Comparison of ENCODE assay signal across 10 cellular contexts in the genomic region with DNA sequence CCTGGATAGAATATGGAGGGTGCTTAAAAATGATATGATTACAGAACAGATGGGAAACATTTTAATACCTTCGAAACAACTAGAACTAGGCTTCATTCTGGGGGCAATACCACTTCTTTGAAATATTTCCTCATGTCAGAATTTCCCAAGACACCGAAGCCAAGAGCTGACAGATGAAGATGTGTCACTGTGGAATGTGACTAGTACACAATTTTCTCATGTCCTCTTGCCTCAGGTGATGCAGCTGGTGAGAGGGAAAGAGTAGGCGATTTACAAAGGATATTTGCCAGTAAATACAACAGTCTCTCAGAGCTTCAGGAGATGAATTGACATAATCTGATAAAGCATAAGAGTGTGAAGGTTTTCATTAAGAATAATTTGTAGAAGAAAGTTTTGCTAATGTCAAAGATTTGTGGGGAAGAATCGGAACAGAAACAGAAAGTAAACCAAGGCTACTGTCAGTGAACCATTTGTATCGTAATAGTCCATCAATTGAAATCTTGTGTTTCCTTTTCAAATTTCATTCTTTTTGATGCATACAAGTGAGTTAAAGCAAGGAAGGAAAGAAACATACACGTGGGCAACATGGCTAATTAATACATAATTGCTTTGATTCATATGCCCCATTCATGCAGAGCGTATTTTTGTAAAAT.
DNase-seq lines count a peak whose midpoint lies in the region; ATAC-seq and TF ChIP-seq lines count a peak whose summit lies in the region.
"Had no signal": no experiment of that assay in that cellular context is flagged by ENCODE, and none has a peak within 500 bp of the region (broad histone marks: within the 10 kb centered on the region; RNA-seq: fewer than 3 reads in every experiment).

No MANE protein-coding gene starts in this region.

- H3K14ac ChIP-seq in neuronal stem cell (ENCODE audit: low read length) = no peak overlapping the region

- H3K4me3 ChIP-seq in heart left ventricle = peak overlapping the region in 8 of 12 donors; percentile 16 to 53 (median 33)
- peak overlapping the region; percentile 7 to 29 for H3K4me3 ChIP-seq in uterus
- no peak overlapping the region for H3K4me3 ChIP-seq in neuronal stem cell (ENCODE audit: low read length in 2 of 2)

- no peaks in the 10 kb centered on the region for H3K36me3 ChIP-seq in heart left ventricle
- H3K36me3 ChIP-seq in uterus = no peaks in the 10 kb centered on the region
- no peaks in the 10 kb centered on the region for H3K36me3 ChIP-seq in neuronal stem cell (replicated peaks in 1 of 2; ENCODE audit: control insufficient read depth in 2 of 2, insufficient read depth in 2 of 2, low read length in 2 of 2)
- H3K36me3 ChIP-seq: pancreas had no signal

- H4K91ac ChIP-seq in neuronal stem cell (ENCODE audit: low read depth, low read length, poor library complexity) = no peak overlapping the region

- H3K27me3 ChIP-seq in heart left ventricle (no peaks in the 10 kb centered on the region), uterus (no peaks in the 10 kb centered on the region), neuronal stem cell (ENCODE audit: control insufficient read depth in 3 of 3, insufficient read depth in 3 of 3, low read depth in 1 of 3, low read length in 3 of 3) (no peaks in the 10 kb centered on the region)
- H3K27me3 ChIP-seq: pancreas had no signal

- peak overlapping the region in 8 of 12 donors; percentile 19 to 70 (median 58) for H3K27ac ChIP-seq in heart left ventricle
- H3K27ac ChIP-seq in uterus = peak overlapping the region; percentile 45 to 59
- H3K27ac ChIP-seq in neuronal stem cell (replicated peaks; ENCODE audit: low read length) = no peak overlapping the region
- H3K27ac ChIP-seq: pancreas had no signal

- no peaks in the 10 kb centered on the region for H3K79me1 ChIP-seq in neuronal stem cell (ENCODE audit: low read depth, low read length)

- ATAC-seq in heart left ventricle (peak in 2 of 4 donors; percentile 20 to 49), left ventricle myocardium superior (no peak)
- ATAC-seq: pancreas had no signal

- intact Hi-C loops in heart left ventricle (cut with DNase I) = no loop called here
- intact Hi-C loops in left ventricle myocardium superior (cut with micrococcal nuclease) = no loop called here
- intact Hi-C loops in uterus (cut with DNase I; ENCODE audit: low total_unique reads) = no loop called here

- no peak overlapping the region for H2BK120ac ChIP-seq in neuronal stem cell (ENCODE audit: low read depth, low read length)

- H2AK5ac ChIP-seq in neuronal stem cell (ENCODE audit: low read depth, low read length) = no peak overlapping the region

- DNase-seq in heart left ventricle (no peak), left ventricle myocardium superior (no peak), dermis blood vessel endothelial cell (peak; percentile 51), medulla oblongata (ENCODE audit: extremely low spot score) (peak; percentile 13), uterus (no peak), neuronal stem cell (ENCODE audit: low spot score) (no peak), germinal center (ENCODE audit: low spot score) (no peak)
- no peak for DNase-seq in activated CD4-positive, alpha-beta T cell treated with anti-CD3 and anti-CD28 coated beads for 4 hours
- DNase-seq: activated CD4-positive, alpha-beta T cell treated with anti-CD3 and anti-CD28 coated beads, Interleukin-2, amount 10 ng/mL, durations not matched to agents 24 days and 14 days; pancreas had no signal

- H4K8ac ChIP-seq in neuronal stem cell (ENCODE audit: low read depth, low read length) = no peak overlapping the region

- no peak overlapping the region for H3K23ac ChIP-seq in neuronal stem cell (ENCODE audit: low read depth, low read length, poor library complexity)

- no peak for TF ChIP-seq POLR2A in heart left ventricle (IDR thresholded peaks at IDR 0.05)
- TF ChIP-seq POLR2A in uterus (IDR thresholded peaks at IDR 0.05) = no peak

- H3K4me1 ChIP-seq in heart left ventricle = peaks cover 0 to 7% (median 0%) of the 10 kb centered on the region in 12 donors
- no peaks in the 10 kb centered on the region for H3K4me1 ChIP-seq in uterus
- no peaks in the 10 kb centered on the region for H3K4me1 ChIP-seq in neuronal stem cell (ENCODE audit: control insufficient read depth in 2 of 2, insufficient read depth in 1 of 2, low read depth in 1 of 2, low read length in 2 of 2)
- H3K4me1 ChIP-seq: pancreas had no signal

- WGBS in heart left ventricle, 4 donors = 57 to 63% (median 62%) methylated on average over 7 of the region's 7 CpGs
- no CpG with 5 or more reads among the region's 7 CpGs for WGBS in neuronal stem cell (ENCODE audit: extremely low coverage in 2 of 2, insufficient read length in 2 of 2, insufficient replicate concordance in 1 of 2), 2 donors

- H3K4ac ChIP-seq in neuronal stem cell (ENCODE audit: low read length) = no peak overlapping the region

- no peak overlapping the region for H3K18ac ChIP-seq in neuronal stem cell (ENCODE audit: low read length)

- no peak overlapping the region for H2BK12ac ChIP-seq in neuronal stem cell (ENCODE audit: low read length)

- H3K9ac ChIP-seq in neuronal stem cell (ENCODE audit: low read depth, low read length, poor library complexity) = no peak overlapping the region

- no peak overlapping the region for H2BK5ac ChIP-seq in neuronal stem cell (ENCODE audit: low read length)

- no peak for TF ChIP-seq CTCF in heart left ventricle (IDR thresholded peaks at IDR 0.05)
- no peak for TF ChIP-seq CTCF in uterus (IDR thresholded peaks at IDR 0.05)

- no peak overlapping the region for H2AFZ ChIP-seq in neuronal stem cell (ENCODE audit: low read length)

- H2BK15ac ChIP-seq in neuronal stem cell (ENCODE audit: low read length) = no peak overlapping the region

- no peak overlapping the region for H3K4me2 ChIP-seq in neuronal stem cell (ENCODE audit: insufficient read depth, low read length, poor library complexity, severe bottlenecking)

- H3K9me3 ChIP-seq in heart left ventricle = peaks cover 0 to 3% (median 0%) of the 10 kb centered on the region in 12 donors
- H3K9me3 ChIP-seq in uterus = no peaks in the 10 kb centered on the region
- no peaks in the 10 kb centered on the region for H3K9me3 ChIP-seq in neuronal stem cell (replicated peaks in 1 of 2; ENCODE audit: control insufficient read depth in 2 of 2, insufficient read depth in 1 of 2, low read depth in 1 of 2, low read length in 2 of 2)
- H3K9me3 ChIP-seq: pancreas had no signal

Comparison
In these comparisons a context has a peak if more than half of its experiments do, and no peak if none do; other contexts are left out.
1. DNase-seq: peak in dermis blood vessel endothelial cell (single experiment) and medulla oblongata (single experiment); none in heart left ventricle (0 of 5), left ventricle myocardium superior (single experiment), uterus (0 of 2), neuronal stem cell (single experiment), germinal center (single experiment) and activated CD4-positive, alpha-beta T cell treated with anti-CD3 and anti-CD28 coated beads for 4 hours (0 of 2).
2. H3K4me3 ChIP-seq: peak in heart left ventricle (8 of 12) and uterus (2 of 2); none in neuronal stem cell (0 of 2).